ENCODE assay signal across 1 cellular context in the genomic region with DNA sequence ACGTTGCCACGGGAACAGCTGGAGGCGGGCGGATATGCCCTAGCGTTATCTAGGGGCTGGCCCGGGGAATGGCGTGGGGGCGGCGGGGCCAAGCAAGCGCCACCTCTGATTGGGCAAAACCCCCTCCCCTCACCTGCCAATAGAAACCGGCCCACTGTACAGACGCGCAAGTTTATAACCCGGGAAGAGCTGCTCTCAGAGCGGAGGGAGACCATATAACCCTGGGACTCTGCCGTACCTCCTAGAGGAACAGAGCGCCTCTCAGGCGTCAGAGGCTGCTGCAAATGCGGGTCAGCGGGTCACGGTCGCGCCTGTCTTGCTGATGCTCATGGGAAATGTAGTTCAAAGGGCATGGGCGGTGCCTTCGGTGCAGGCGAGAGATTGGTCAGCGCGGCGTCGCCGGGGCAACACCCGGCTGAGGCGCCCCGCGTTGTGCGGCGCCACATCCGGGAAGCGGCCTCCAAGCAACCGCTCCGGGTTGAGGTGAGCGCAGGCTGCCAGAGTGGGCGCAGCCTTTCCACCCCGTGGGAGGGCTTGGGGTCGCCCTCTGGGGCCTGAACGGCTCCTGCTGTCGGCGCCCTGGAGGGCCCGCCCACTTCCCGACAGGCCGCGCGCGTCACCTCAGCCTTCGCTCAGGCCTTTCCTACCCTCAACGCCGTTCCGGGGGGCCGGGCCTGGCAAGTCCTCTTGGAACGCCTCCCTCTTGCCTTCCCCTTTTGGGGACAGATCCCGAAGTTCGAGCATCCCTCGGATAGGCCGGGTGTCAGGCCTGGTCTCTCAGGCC.
A peak's percentile ranks its signal among the peaks of the same experiment; 100 is the strongest.
TF ChIP-seq lines count a peak whose summit lies in the region.

A gene (plus strand): TSS at position 639 of the 784 bp plus-strand sequence. CDS start 867 bp downstream, outside the sequence.

TF ChIP-seq in WTC11, 78 proteins besides CTCF, POLR2A, EP300 and RAD21 (continued from another document and continues in another):
- TF ChIP-seq, protein P1, sequence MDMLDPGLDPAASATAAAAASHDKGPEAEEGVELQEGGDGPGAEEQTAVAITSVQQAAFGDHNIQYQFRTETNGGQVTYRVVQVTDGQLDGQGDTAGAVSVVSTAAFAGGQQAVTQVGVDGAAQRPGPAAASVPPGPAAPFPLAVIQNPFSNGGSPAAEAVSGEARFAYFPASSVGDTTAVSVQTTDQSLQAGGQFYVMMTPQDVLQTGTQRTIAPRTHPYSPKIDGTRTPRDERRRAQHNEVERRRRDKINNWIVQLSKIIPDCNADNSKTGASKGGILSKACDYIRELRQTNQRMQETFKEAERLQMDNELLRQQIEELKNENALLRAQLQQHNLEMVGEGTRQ (CRISPR knock-in tag; IDR thresholded peaks at IDR 0.05), result peak; percentile 69
- no peak for TF ChIP-seq OVOL2 (CRISPR knock-in tag; IDR thresholded peaks at IDR 0.05; ENCODE audit: borderline replicate concordance)
- TF ChIP-seq NFYB (CRISPR knock-in tag; conservative IDR thresholded peaks at IDR 0.05; ENCODE audit: low read depth), result peak; percentile 72
- peak; percentile 86; the same call in 1 of the 2 replicates for TF ChIP-seq TP53 (CRISPR knock-in tag; IDR thresholded peaks at IDR 0.05)
- TF ChIP-seq SP1 (CRISPR knock-in tag; conservative IDR thresholded peaks at IDR 0.05), result peak; percentile 83; the same call in 1 of the 2 replicates
- no peak for TF ChIP-seq MXD4 (CRISPR knock-in tag; IDR thresholded peaks at IDR 0.05; ENCODE audit: borderline replicate concordance)
- TF ChIP-seq, protein P2, sequence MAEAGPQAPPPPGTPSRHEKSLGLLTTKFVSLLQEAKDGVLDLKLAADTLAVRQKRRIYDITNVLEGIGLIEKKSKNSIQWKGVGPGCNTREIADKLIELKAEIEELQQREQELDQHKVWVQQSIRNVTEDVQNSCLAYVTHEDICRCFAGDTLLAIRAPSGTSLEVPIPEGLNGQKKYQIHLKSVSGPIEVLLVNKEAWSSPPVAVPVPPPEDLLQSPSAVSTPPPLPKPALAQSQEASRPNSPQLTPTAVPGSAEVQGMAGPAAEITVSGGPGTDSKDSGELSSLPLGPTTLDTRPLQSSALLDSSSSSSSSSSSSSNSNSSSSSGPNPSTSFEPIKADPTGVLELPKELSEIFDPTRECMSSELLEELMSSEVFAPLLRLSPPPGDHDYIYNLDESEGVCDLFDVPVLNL (CRISPR knock-in tag; IDR thresholded peaks at IDR 0.05; ENCODE audit: borderline replicate concordance, low read depth), result no peak
- TF ChIP-seq, protein P3, sequence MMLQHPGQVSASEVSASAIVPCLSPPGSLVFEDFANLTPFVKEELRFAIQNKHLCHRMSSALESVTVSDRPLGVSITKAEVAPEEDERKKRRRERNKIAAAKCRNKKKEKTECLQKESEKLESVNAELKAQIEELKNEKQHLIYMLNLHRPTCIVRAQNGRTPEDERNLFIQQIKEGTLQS (CRISPR knock-in tag; conservative IDR thresholded peaks at IDR 0.05), result no peak
- TF ChIP-seq, protein P4, sequence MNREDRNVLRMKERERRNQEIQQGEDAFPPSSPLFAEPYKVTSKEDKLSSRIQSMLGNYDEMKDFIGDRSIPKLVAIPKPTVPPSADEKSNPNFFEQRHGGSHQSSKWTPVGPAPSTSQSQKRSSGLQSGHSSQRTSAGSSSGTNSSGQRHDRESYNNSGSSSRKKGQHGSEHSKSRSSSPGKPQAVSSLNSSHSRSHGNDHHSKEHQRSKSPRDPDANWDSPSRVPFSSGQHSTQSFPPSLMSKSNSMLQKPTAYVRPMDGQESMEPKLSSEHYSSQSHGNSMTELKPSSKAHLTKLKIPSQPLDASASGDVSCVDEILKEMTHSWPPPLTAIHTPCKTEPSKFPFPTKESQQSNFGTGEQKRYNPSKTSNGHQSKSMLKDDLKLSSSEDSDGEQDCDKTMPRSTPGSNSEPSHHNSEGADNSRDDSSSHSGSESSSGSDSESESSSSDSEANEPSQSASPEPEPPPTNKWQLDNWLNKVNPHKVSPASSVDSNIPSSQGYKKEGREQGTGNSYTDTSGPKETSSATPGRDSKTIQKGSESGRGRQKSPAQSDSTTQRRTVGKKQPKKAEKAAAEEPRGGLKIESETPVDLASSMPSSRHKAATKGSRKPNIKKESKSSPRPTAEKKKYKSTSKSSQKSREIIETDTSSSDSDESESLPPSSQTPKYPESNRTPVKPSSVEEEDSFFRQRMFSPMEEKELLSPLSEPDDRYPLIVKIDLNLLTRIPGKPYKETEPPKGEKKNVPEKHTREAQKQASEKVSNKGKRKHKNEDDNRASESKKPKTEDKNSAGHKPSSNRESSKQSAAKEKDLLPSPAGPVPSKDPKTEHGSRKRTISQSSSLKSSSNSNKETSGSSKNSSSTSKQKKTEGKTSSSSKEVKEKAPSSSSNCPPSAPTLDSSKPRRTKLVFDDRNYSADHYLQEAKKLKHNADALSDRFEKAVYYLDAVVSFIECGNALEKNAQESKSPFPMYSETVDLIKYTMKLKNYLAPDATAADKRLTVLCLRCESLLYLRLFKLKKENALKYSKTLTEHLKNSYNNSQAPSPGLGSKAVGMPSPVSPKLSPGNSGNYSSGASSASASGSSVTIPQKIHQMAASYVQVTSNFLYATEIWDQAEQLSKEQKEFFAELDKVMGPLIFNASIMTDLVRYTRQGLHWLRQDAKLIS (CRISPR knock-in tag; IDR thresholded peaks at IDR 0.05; ENCODE audit: borderline replicate concordance), result no peak
- TF ChIP-seq MYBL2 (CRISPR knock-in tag; IDR thresholded peaks at IDR 0.05), result 0 out of 2 replicates have a peak, but pooled peaks have one; percentile 18
- TF ChIP-seq, protein P5, sequence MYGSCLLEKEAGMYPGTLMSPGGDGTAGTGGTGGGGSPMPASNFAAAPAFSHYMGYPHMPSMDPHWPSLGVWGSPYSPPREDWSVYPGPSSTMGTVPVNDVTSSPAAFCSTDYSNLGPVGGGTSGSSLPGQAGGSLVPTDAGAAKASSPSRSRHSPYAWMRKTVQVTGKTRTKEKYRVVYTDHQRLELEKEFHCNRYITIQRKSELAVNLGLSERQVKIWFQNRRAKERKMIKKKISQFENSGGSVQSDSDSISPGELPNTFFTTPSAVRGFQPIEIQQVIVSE (CRISPR knock-in tag; IDR thresholded peaks at IDR 0.05; ENCODE audit: borderline replicate concordance), result no peak
- TF ChIP-seq, protein P6, sequence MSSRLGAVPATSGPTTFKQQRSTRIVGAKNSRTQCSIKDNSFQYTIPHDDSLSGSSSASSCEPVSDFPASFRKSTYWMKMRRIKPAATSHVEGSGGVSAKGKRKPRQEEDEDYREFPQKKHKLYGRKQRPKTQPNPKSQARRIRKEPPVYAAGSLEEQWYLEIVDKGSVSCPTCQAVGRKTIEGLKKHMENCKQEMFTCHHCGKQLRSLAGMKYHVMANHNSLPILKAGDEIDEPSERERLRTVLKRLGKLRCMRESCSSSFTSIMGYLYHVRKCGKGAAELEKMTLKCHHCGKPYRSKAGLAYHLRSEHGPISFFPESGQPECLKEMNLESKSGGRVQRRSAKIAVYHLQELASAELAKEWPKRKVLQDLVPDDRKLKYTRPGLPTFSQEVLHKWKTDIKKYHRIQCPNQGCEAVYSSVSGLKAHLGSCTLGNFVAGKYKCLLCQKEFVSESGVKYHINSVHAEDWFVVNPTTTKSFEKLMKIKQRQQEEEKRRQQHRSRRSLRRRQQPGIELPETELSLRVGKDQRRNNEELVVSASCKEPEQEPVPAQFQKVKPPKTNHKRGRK (CRISPR knock-in tag; IDR thresholded peaks at IDR 0.05; ENCODE audit: borderline replicate concordance), result no peak
- TF ChIP-seq, protein P7, sequence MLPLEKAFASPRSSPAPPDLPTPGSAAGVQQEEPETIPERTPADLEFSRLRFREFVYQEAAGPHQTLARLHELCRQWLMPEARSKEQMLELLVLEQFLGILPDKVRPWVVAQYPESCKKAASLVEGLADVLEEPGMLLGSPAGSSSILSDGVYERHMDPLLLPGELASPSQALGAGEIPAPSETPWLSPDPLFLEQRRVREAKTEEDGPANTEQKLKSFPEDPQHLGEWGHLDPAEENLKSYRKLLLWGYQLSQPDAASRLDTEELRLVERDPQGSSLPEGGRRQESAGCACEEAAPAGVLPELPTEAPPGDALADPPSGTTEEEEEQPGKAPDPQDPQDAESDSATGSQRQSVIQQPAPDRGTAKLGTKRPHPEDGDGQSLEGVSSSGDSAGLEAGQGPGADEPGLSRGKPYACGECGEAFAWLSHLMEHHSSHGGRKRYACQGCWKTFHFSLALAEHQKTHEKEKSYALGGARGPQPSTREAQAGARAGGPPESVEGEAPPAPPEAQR (CRISPR knock-in tag; IDR thresholded peaks at IDR 0.05), result no peak
- TF ChIP-seq, protein P8, sequence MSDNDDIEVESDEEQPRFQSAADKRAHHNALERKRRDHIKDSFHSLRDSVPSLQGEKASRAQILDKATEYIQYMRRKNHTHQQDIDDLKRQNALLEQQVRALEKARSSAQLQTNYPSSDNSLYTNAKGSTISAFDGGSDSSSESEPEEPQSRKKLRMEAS (CRISPR knock-in tag; IDR thresholded peaks at IDR 0.05), result peak; percentile 62; the same call in 1 of the 2 replicates
- TF ChIP-seq ZNF396 (CRISPR knock-in tag; IDR thresholded peaks at IDR 0.05; ENCODE audit: borderline replicate concordance), result no peak
- peak; percentile 83 for TF ChIP-seq ZNF423 (CRISPR knock-in tag; IDR thresholded peaks at IDR 0.05)
- TF ChIP-seq, protein P9, sequence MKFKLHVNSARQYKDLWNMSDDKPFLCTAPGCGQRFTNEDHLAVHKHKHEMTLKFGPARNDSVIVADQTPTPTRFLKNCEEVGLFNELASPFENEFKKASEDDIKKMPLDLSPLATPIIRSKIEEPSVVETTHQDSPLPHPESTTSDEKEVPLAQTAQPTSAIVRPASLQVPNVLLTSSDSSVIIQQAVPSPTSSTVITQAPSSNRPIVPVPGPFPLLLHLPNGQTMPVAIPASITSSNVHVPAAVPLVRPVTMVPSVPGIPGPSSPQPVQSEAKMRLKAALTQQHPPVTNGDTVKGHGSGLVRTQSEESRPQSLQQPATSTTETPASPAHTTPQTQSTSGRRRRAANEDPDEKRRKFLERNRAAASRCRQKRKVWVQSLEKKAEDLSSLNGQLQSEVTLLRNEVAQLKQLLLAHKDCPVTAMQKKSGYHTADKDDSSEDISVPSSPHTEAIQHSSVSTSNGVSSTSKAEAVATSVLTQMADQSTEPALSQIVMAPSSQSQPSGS (CRISPR knock-in tag; IDR thresholded peaks at IDR 0.05; ENCODE audit: borderline replicate concordance, low read depth), result no peak
- TF ChIP-seq, protein P10, sequence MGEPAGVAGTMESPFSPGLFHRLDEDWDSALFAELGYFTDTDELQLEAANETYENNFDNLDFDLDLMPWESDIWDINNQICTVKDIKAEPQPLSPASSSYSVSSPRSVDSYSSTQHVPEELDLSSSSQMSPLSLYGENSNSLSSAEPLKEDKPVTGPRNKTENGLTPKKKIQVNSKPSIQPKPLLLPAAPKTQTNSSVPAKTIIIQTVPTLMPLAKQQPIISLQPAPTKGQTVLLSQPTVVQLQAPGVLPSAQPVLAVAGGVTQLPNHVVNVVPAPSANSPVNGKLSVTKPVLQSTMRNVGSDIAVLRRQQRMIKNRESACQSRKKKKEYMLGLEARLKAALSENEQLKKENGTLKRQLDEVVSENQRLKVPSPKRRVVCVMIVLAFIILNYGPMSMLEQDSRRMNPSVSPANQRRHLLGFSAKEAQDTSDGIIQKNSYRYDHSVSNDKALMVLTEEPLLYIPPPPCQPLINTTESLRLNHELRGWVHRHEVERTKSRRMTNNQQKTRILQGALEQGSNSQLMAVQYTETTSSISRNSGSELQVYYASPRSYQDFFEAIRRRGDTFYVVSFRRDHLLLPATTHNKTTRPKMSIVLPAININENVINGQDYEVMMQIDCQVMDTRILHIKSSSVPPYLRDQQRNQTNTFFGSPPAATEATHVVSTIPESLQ (CRISPR knock-in tag; IDR thresholded peaks at IDR 0.05), result no peak
- TF ChIP-seq FOXP1 (CRISPR knock-in tag; IDR thresholded peaks at IDR 0.05; ENCODE audit: borderline replicate concordance), result no peak
- TF ChIP-seq JUN (CRISPR knock-in tag; IDR thresholded peaks at IDR 0.05), result no peak
- TF ChIP-seq, protein P11, sequence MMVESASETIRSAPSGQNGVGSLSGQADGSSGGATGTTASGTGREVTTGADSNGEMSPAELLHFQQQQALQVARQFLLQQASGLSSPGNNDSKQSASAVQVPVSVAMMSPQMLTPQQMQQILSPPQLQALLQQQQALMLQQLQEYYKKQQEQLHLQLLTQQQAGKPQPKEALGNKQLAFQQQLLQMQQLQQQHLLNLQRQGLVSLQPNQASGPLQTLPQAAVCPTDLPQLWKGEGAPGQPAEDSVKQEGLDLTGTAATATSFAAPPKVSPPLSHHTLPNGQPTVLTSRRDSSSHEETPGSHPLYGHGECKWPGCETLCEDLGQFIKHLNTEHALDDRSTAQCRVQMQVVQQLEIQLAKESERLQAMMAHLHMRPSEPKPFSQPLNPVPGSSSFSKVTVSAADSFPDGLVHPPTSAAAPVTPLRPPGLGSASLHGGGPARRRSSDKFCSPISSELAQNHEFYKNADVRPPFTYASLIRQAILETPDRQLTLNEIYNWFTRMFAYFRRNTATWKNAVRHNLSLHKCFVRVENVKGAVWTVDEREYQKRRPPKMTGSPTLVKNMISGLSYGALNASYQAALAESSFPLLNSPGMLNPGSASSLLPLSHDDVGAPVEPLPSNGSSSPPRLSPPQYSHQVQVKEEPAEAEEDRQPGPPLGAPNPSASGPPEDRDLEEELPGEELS (CRISPR knock-in tag; IDR thresholded peaks at IDR 0.05), result no peak
- no peak for TF ChIP-seq FOXJ3 (CRISPR knock-in tag; IDR thresholded peaks at IDR 0.05; ENCODE audit: borderline replicate concordance)
- TF ChIP-seq, protein P12, sequence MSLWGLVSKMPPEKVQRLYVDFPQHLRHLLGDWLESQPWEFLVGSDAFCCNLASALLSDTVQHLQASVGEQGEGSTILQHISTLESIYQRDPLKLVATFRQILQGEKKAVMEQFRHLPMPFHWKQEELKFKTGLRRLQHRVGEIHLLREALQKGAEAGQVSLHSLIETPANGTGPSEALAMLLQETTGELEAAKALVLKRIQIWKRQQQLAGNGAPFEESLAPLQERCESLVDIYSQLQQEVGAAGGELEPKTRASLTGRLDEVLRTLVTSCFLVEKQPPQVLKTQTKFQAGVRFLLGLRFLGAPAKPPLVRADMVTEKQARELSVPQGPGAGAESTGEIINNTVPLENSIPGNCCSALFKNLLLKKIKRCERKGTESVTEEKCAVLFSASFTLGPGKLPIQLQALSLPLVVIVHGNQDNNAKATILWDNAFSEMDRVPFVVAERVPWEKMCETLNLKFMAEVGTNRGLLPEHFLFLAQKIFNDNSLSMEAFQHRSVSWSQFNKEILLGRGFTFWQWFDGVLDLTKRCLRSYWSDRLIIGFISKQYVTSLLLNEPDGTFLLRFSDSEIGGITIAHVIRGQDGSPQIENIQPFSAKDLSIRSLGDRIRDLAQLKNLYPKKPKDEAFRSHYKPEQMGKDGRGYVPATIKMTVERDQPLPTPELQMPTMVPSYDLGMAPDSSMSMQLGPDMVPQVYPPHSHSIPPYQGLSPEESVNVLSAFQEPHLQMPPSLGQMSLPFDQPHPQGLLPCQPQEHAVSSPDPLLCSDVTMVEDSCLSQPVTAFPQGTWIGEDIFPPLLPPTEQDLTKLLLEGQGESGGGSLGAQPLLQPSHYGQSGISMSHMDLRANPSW (CRISPR knock-in tag; conservative IDR thresholded peaks at IDR 0.05; ENCODE audit: low read depth), result peak; percentile 84; the same call in 1 of the 2 replicates
- no peak for TF ChIP-seq SMAD3 (CRISPR knock-in tag; IDR thresholded peaks at IDR 0.05; ENCODE audit: borderline replicate concordance)
- TF ChIP-seq, protein P13, sequence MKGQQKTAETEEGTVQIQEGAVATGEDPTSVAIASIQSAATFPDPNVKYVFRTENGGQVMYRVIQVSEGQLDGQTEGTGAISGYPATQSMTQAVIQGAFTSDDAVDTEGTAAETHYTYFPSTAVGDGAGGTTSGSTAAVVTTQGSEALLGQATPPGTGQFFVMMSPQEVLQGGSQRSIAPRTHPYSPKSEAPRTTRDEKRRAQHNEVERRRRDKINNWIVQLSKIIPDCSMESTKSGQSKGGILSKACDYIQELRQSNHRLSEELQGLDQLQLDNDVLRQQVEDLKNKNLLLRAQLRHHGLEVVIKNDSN (CRISPR knock-in tag; IDR thresholded peaks at IDR 0.05), result no peak
